Comparison of ENCODE assay signal across 30 cellular contexts in the genomic region with DNA sequence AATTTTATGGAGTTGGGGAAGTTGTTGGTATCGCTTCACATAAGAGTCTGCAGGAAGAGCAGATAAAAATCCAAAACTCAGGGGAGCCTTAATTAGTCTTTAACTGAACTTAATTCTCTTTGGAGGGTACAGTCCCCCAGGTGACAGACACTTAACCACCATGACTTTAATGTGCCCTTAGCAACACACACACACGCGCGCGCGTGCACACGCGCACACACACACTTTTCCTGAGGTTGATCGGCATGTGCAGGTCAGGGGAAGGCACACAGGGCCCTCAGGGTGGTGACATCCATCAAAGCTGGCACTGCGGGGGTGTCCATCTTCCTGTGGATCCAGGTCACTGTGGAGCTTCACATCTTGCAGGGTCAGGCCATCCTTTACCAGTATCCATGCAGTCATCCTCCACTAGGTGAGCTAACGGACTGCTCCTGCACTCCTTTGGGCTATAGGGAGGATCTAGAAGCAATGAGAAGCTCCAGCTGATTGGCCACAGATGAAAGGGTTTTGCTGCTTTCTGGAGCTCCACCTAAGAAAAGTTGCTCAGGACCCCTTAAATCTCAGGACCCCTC.
"Had no signal": no experiment of that assay in that cellular context is flagged by ENCODE, and none has a peak within 500 bp of the region (broad histone marks: within the 10 kb centered on the region; RNA-seq: fewer than 3 reads in every experiment).

No MANE protein-coding gene starts in this region.

- H2AFZ ChIP-seq: parathyroid adenoma had no signal

- H3K9me3 ChIP-seq: ascending aorta, testis had no signal

- H3K36me3 ChIP-seq: ascending aorta, heart left ventricle, right atrium auricular region, transverse colon, WERI-Rb-1 had no signal

- H3K27me3 Mint-ChIP-seq: activated T-cell treated with anti-CD3 and anti-CD28 coated beads, Interleukin-2, amount 50 U/mL, for 24 hours had no signal

- H3K27me3 ChIP-seq: ascending aorta, foreskin keratinocyte, heart left ventricle, right atrium auricular region, testis, transverse colon had no signal

- H3K9ac ChIP-seq: parathyroid adenoma had no signal

- DNase-seq: activated CD4-positive, alpha-beta T cell treated with anti-CD3 and anti-CD28 coated beads for 48 hours; activated CD8-positive, alpha-beta memory T cell treated with anti-CD3 and anti-CD28 coated beads, Interleukin-2, amount 50 U/mL, for 48 hours; activated naive CD4-positive, alpha-beta T cell; activated T-cell treated with anti-CD3 and anti-CD28 coated beads, Interleukin-2, amount 50 U/mL, for 24 hours; caudate nucleus; cortex of kidney; endodermal cell; foreskin keratinocyte; heart left ventricle; hypothalamus; immature natural killer cell; kidney; left colon; mammary epithelial cell; naive B cell; nucleus accumbens; stimulated activated CD4-positive, alpha-beta T cell treated with anti-CD3 and anti-CD28 coated beads, Interleukin-15, amount 100 ng/mL, for 24 hours; stimulated activated CD4-positive, alpha-beta T cell treated with anti-CD3 and anti-CD28 coated beads, Interleukin-2, amount 100 ng/mL, for 24 hours; stimulated activated naive CD4-positive, alpha-beta T cell treated with Interleukin-2 at 50 U/mL for 16 hours; T-helper 9 cell; testis; transverse colon had no signal

- H3K79me2 ChIP-seq: parathyroid adenoma had no signal

- ATAC-seq: esophagus mucosa, foreskin keratinocyte, heart left ventricle had no signal

- H3K4me1 Mint-ChIP-seq: endodermal cell, immature natural killer cell, neural crest cell had no signal

- H3K27ac Mint-ChIP-seq: activated naive CD4-positive, alpha-beta T cell treated with anti-CD3 and anti-CD28 coated beads, Interleukin-2, amount 50 U/mL, for 72 hours; brain; endodermal cell; immature natural killer cell; naive B cell had no signal

- H3K27ac ChIP-seq: ascending aorta, foreskin keratinocyte, heart left ventricle, parathyroid adenoma, right atrium auricular region, testis, transverse colon, WERI-Rb-1 had no signal

- H3K4me1 ChIP-seq: ascending aorta, foreskin keratinocyte, heart left ventricle, parathyroid adenoma, right atrium auricular region, testis, transverse colon had no signal

- H3K4me3 ChIP-seq: ascending aorta, heart left ventricle, right atrium auricular region, testis, transverse colon had no signal

- H3K4me3 Mint-ChIP-seq: activated T-cell treated with anti-CD3 and anti-CD28 coated beads, Interleukin-2, amount 50 U/mL, for 24 hours; brain; endodermal cell; immature natural killer cell; naive B cell; neural crest cell had no signal
